In the genomic region with DNA sequence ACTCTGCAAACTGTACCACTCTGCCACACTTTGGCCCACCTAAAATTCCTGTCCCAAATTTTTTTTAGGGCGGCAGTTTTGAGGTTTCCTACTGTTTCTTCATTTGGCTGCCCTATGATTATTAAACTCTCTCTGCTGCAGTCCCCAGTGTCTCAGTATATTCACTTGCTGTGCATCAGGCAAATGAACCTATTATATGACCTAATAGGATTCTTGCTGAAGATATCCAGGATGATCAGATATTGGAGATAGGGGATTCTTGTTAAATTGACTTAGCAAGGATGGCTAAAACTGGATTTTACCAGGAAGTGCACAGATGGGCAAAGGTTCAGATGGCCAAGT, we compare ENCODE assay signal across 23 cellular contexts.
DNase-seq lines count a peak whose midpoint lies in the region; ATAC-seq and TF ChIP-seq lines count a peak whose summit lies in the region.
"Had no signal": no experiment of that assay in that cellular context is flagged by ENCODE, and none has a peak within 500 bp of the region (broad histone marks: within the 10 kb centered on the region; RNA-seq: fewer than 3 reads in every experiment).

No MANE protein-coding gene starts in this region.

- peak overlapping the region; percentile 75 for H3K27ac ChIP-seq in RWPE2 (ENCODE audit: poor library complexity, severe bottlenecking)
- peak overlapping the region; percentile 40 for H3K27ac ChIP-seq in epithelial cell of prostate
- H3K27ac ChIP-seq: foreskin keratinocyte, neural progenitor cell, testis had no signal

- no peaks in the 10 kb centered on the region for H3K9me3 Mint-ChIP-seq in HFFc6
- H3K9me3 Mint-ChIP-seq: activated T-cell treated with anti-CD3 and anti-CD28 coated beads, Interleukin-2, amount 50 U/mL, for 72 hours; neural progenitor cell had no signal

- no peaks in the 10 kb centered on the region for H3K27me3 Mint-ChIP-seq in HFFc6 (ENCODE audit: insufficient read depth)
- H3K27me3 Mint-ChIP-seq: progenitor cell of endocrine pancreas had no signal

- H3K4me1 ChIP-seq in RWPE2 (ENCODE audit: insufficient read depth, poor library complexity, severe bottlenecking): peaks cover 11% of the 10 kb centered on the region
- peaks cover 23% of the 10 kb centered on the region for H3K4me1 ChIP-seq in skeletal muscle satellite cell (ENCODE audit: control insufficient read depth, insufficient read depth, low read length)
- H3K4me1 ChIP-seq: neural progenitor cell, testis had no signal

- H3K36me3 Mint-ChIP-seq in HFFc6 (ENCODE audit: low read depth): peaks cover 25% of the 10 kb centered on the region
- H3K36me3 Mint-ChIP-seq: neural progenitor cell had no signal

- peak overlapping the region; percentile 9 for H3K4me2 ChIP-seq in skeletal muscle satellite cell (ENCODE audit: low read length)
- H3K4me2 ChIP-seq: neural progenitor cell had no signal

- DNase-seq in HFFc6 (no peak), RWPE2 (ENCODE audit: low spot score) (no peak), epithelial cell of prostate (ENCODE audit: low read depth, low spot score) (no peak), HuH-7 (ENCODE audit: low spot score) (no peak), EL (no peak)
- DNase-seq: activated CD4-positive, alpha-beta T cell treated with anti-CD3 and anti-CD28 coated beads, Interleukin-2, amount 50 U/mL, for 4 hours; activated naive CD4-positive, alpha-beta T cell treated with Interleukin-2 at 50 U/mL for 16 hours; activated T-cell treated with anti-CD3 and anti-CD28 coated beads, Interleukin-2, amount 50 U/mL, for 72 hours; Calu3; DMS79 treated with DMSO at 0.1 percent for 48 hours; effector CD8-positive, alpha-beta T cell; NCI-H1417 treated with DMSO at 0.1 percent for 48 hours; SHP77 treated with DMSO at 0.1 percent for 48 hours; stimulated activated CD4-positive, alpha-beta T cell treated with anti-CD3 and anti-CD28 coated beads, Interleukin-15, amount 100 ng/mL, for 24 hours; stimulated activated naive CD4-positive, alpha-beta T cell treated with Interleukin-2 at 50 U/mL for 16 hours; testis had no signal

- no peaks in the 10 kb centered on the region for H3K9me3 ChIP-seq in RWPE2 (ENCODE audit: severe bottlenecking)
- H3K9me3 ChIP-seq in skeletal muscle satellite cell (replicated peaks; ENCODE audit: low read length): no peaks in the 10 kb centered on the region
- H3K9me3 ChIP-seq: testis had no signal

- peak overlapping the region; percentile 51 for H3K9ac ChIP-seq in skeletal muscle satellite cell (ENCODE audit: low read depth, low read length)
- H3K9ac ChIP-seq: neural progenitor cell had no signal

- H3K36me3 ChIP-seq in RWPE2 (ENCODE audit: low read depth): no peaks in the 10 kb centered on the region
- no peaks in the 10 kb centered on the region for H3K36me3 ChIP-seq in skeletal muscle satellite cell (ENCODE audit: insufficient read depth, low read length)
- H3K36me3 ChIP-seq: neural progenitor cell had no signal

- H3K4me3 Mint-ChIP-seq in HFFc6: peak overlapping the region; percentile 1; the same call in 1 of the 2 replicates
- H3K4me3 Mint-ChIP-seq: activated T-cell treated with anti-CD3 and anti-CD28 coated beads, Interleukin-2, amount 50 U/mL, for 72 hours; neural progenitor cell had no signal

- no peak overlapping the region for H3K4me3 ChIP-seq in RWPE2 (ENCODE audit: severe bottlenecking)
- no peak overlapping the region for H3K4me3 ChIP-seq in skeletal muscle satellite cell (ENCODE audit: low read length)
- H3K4me3 ChIP-seq: lung, neural progenitor cell, testis had no signal

- no peak for TF ChIP-seq CTCF in HFFc6 (IDR thresholded peaks at IDR 0.05)
- TF ChIP-seq CTCF in RWPE2 (IDR thresholded peaks at IDR 0.05; ENCODE audit: poor library complexity, severe bottlenecking): no peak

- peaks cover 84% of the 10 kb centered on the region for H3K4me1 Mint-ChIP-seq in HFFc6 (ENCODE audit: low read depth)

- ATAC-seq in RWPE2 (ENCODE audit: low read depth): no peak
- no peak for ATAC-seq in HG03280 (IDR thresholded peaks at IDR 0.05; ENCODE audit: unreplicated experiment)
- ATAC-seq: activated T-cell treated with anti-CD3 and anti-CD28 coated beads, Interleukin-2, amount 50 U/mL, for 72 hours; sciatic nerve had no signal

- peak overlapping the region; percentile 97 for H3K27ac Mint-ChIP-seq in HFFc6
- H3K27ac Mint-ChIP-seq: activated T-cell treated with anti-CD3 and anti-CD28 coated beads, Interleukin-2, amount 50 U/mL, for 72 hours; neural progenitor cell; progenitor cell of endocrine pancreas had no signal

- H3K27me3 ChIP-seq in RWPE2 (ENCODE audit: insufficient read depth, poor library complexity, severe bottlenecking) (no peaks in the 10 kb centered on the region), skeletal muscle satellite cell (ENCODE audit: control insufficient read depth, insufficient read depth, low read length) (no peaks in the 10 kb centered on the region)
- H3K27me3 ChIP-seq: foreskin keratinocyte, neural progenitor cell, testis had no signal
